In genomic region chr9:92405770-92406169, GRCh38 we compare ENCODE assay signal across 18 cellular contexts. TPM values are rescaled to one million over a fixed set of nuclear protein-coding genes. Genes with fewer than 3 reads are reported as not detected.
A peak's percentile ranks its signal among the peaks of the same experiment; 100 is the strongest.
DNase-seq lines count a peak whose midpoint lies in the region; ATAC-seq and TF ChIP-seq lines count a peak whose summit lies in the region.
"Had no signal": no experiment of that assay in that cellular context is flagged by ENCODE, and none has a peak within 500 bp of the region (broad histone marks: within the 10 kb centered on the region; RNA-seq: fewer than 3 reads in every experiment).

No MANE protein-coding gene starts in this region.

- no peak for ATAC-seq in activated naive CD8-positive, alpha-beta T cell treated with anti-CD3 and anti-CD28 coated beads, Interleukin-2, amount 10 ng/mL, durations not matched to agents 7 days and 5 days (ENCODE audit: low read depth)
- ATAC-seq in GM18909 (IDR thresholded peaks at IDR 0.05; ENCODE audit: poor library complexity, unreplicated experiment): no peak

- no peaks in the 10 kb centered on the region for H4K20me1 ChIP-seq in mammary epithelial cell (ENCODE audit: insufficient read depth, low read length)

- TF ChIP-seq CTCF in breast epithelium (IDR thresholded peaks at IDR 0.05): no peak
- no peak for TF ChIP-seq CTCF in mammary epithelial cell (conservative IDR thresholded peaks at IDR 0.05 in 1 of 2, IDR thresholded peaks at IDR 0.05 in 1 of 2; ENCODE audit: extremely low read depth in 1 of 2, insufficient read depth in 1 of 2, low read depth in 1 of 2, low read length in 2 of 2)
- TF ChIP-seq CTCF in mesothelial cell of epicardium (IDR thresholded peaks at IDR 0.05; ENCODE audit: unreplicated experiment): no peak
- no peak for TF ChIP-seq CTCF in vagina (IDR thresholded peaks at IDR 0.05)

- no TSS peak for BruUV-seq in mammary epithelial cell (replicated peaks; lab: Mats Ljungman, UMichigan)

- no peaks in the 10 kb centered on the region for H3K79me2 ChIP-seq in mammary epithelial cell (ENCODE audit: insufficient read depth, low read length)

- H3K9me3 ChIP-seq in breast epithelium (no peaks in the 10 kb centered on the region), mammary epithelial cell (replicated peaks; ENCODE audit: insufficient read depth, low read length) (no peaks in the 10 kb centered on the region), vagina (no peaks in the 10 kb centered on the region)
- H3K9me3 ChIP-seq: SJSA1 had no signal

- H3K27ac Mint-ChIP-seq in activated naive CD8-positive, alpha-beta T cell treated with anti-CD3 and anti-CD28 coated beads, Interleukin-2, amount 10 ng/mL, durations not matched to agents 7 days and 5 days: peak overlapping the region; percentile 65
- H3K27ac Mint-ChIP-seq in mesothelial cell of epicardium: peak overlapping the region; percentile 5
- H3K27ac Mint-ChIP-seq: HFFc6, neural progenitor cell had no signal

- peaks cover 2% of the 10 kb centered on the region for H3K9me3 Mint-ChIP-seq in activated naive CD8-positive, alpha-beta T cell treated with anti-CD3 and anti-CD28 coated beads, Interleukin-2, amount 10 ng/mL, durations not matched to agents 7 days and 5 days
- no peaks in the 10 kb centered on the region for H3K9me3 Mint-ChIP-seq in mesothelial cell of epicardium
- H3K9me3 Mint-ChIP-seq: activated naive CD4-positive, alpha-beta T cell treated with anti-CD3 and anti-CD28 coated beads, Interleukin-2, amount 50 U/mL, for 72 hours; HFFc6; neural progenitor cell had no signal

- H3K36me3 Mint-ChIP-seq in activated naive CD8-positive, alpha-beta T cell treated with anti-CD3 and anti-CD28 coated beads, Interleukin-2, amount 10 ng/mL, durations not matched to agents 7 days and 5 days: peaks cover 4% of the 10 kb centered on the region
- no peaks in the 10 kb centered on the region for H3K36me3 Mint-ChIP-seq in mesothelial cell of epicardium
- H3K36me3 Mint-ChIP-seq: activated naive CD4-positive, alpha-beta T cell treated with anti-CD3 and anti-CD28 coated beads, Interleukin-2, amount 50 U/mL, for 72 hours; neural progenitor cell had no signal

- TF ChIP-seq POLR2A in breast epithelium (IDR thresholded peaks at IDR 0.05): no peak
- TF ChIP-seq POLR2A in vagina (IDR thresholded peaks at IDR 0.05): no peak

- no peaks in the 10 kb centered on the region for H3K27me3 ChIP-seq in breast epithelium
- no peaks in the 10 kb centered on the region for H3K27me3 ChIP-seq in mammary epithelial cell (ENCODE audit: insufficient read depth, low read length)
- H3K27me3 ChIP-seq in vagina: no peaks in the 10 kb centered on the region
- H3K27me3 ChIP-seq: dorsolateral prefrontal cortex, neural progenitor cell, SJSA1 had no signal

- H3K4me1 ChIP-seq in breast epithelium: no peaks in the 10 kb centered on the region
- H3K4me1 ChIP-seq in mammary epithelial cell (ENCODE audit: insufficient read depth, low read length): no peaks in the 10 kb centered on the region
- H3K4me1 ChIP-seq in vagina: peaks cover 18% of the 10 kb centered on the region
- H3K4me1 ChIP-seq: neural progenitor cell, SJSA1 had no signal

- intact Hi-C loops in breast epithelium (cut with DNase I; ENCODE audit: low total_unique reads) (no loop called here), mammary epithelial cell (cut with micrococcal nuclease) (no loop called here), vagina (cut with DNase I) (no loop called here)

- no peak overlapping the region for H2AFZ ChIP-seq in mammary epithelial cell (ENCODE audit: low read depth, low read length)
- H2AFZ ChIP-seq: neural progenitor cell had no signal

- in situ Hi-C loops in mammary epithelial cell (cut with MboI; ENCODE audit: low sequenced_read_pairs in 2 of 2): no loop called here

- dilution Hi-C loops in mammary epithelial cell (cut with HindIII; ENCODE audit: low sequenced_read_pairs): no loop called here

- H3K27ac ChIP-seq in breast epithelium: peak overlapping the region; percentile 1 to 57
- H3K27ac ChIP-seq in mammary epithelial cell (ENCODE audit: insufficient read depth, low read depth, low read length): no peak overlapping the region
- H3K27ac ChIP-seq in vagina: peak overlapping the region; percentile 31
- H3K27ac ChIP-seq: neural progenitor cell, SJSA1 had no signal

- H3K4me1 Mint-ChIP-seq in activated naive CD8-positive, alpha-beta T cell treated with anti-CD3 and anti-CD28 coated beads, Interleukin-2, amount 10 ng/mL, durations not matched to agents 7 days and 5 days: peaks cover 27% of the 10 kb centered on the region
- H3K4me1 Mint-ChIP-seq in mesothelial cell of epicardium: peaks cover 34% of the 10 kb centered on the region

- no peak for DNase-seq in breast epithelium (ENCODE audit: low spot score in 2 of 2)
- DNase-seq in mammary epithelial cell: no peak
- DNase-seq in activated naive CD8-positive, alpha-beta T cell treated with anti-CD3 and anti-CD28 coated beads, Interleukin-2, amount 10 ng/mL, durations not matched to agents 7 days and 5 days: no peak
- DNase-seq in mesothelial cell of epicardium (ENCODE audit: low spot score in 2 of 2, unreplicated experiment in 2 of 2): no peak
- no peak for DNase-seq in vagina (ENCODE audit: extremely low spot score in 2 of 2)
- DNase-seq in DMS53 treated with DMSO at 0.1 percent for 48 hours (lab: John Stamatoyannopoulos, UW; ENCODE audit: unreplicated experiment): no peak
- no peak for DNase-seq in NCI-H1048 (lab: John Stamatoyannopoulos, UW)
- DNase-seq: activated CD4-positive, alpha-beta T cell treated with anti-CD3 and anti-CD28 coated beads for 4 hours; dorsolateral prefrontal cortex; foreskin fibroblast; HFFc6; IMR-90; islet precursor cell; NCI-H187 had no signal

- H3K4me3 Mint-ChIP-seq in activated naive CD8-positive, alpha-beta T cell treated with anti-CD3 and anti-CD28 coated beads, Interleukin-2, amount 10 ng/mL, durations not matched to agents 7 days and 5 days: peak overlapping the region; percentile 59
- no peak overlapping the region for H3K4me3 Mint-ChIP-seq in mesothelial cell of epicardium
- H3K4me3 Mint-ChIP-seq: HFFc6, neural progenitor cell had no signal

- H3K4me2 ChIP-seq in mammary epithelial cell (ENCODE audit: insufficient read depth, low read depth, low read length): no peak overlapping the region
- H3K4me2 ChIP-seq: neural progenitor cell had no signal

- CTCF ChIA-PET in mammary epithelial cell (lab: Charles Lee; ENCODE audit: low non-redundant PET): no interaction called here

- 88% methylated on average over 4 of the region's 4 CpGs for WGBS in mammary epithelial cell (ENCODE audit: low coverage, missing lambda C conversion rate)

- H3K4me3 ChIP-seq in breast epithelium (no peak overlapping the region), mammary epithelial cell (replicated peaks in 1 of 3; ENCODE audit: insufficient read depth in 1 of 3, low read depth in 2 of 3, low read length in 3 of 3) (no peak overlapping the region), vagina (no peak overlapping the region)
- H3K4me3 ChIP-seq: neural progenitor cell, SJSA1 had no signal

- H3K9ac ChIP-seq in mammary epithelial cell (ENCODE audit: insufficient read depth, low read length): no peak overlapping the region
- H3K9ac ChIP-seq: neural progenitor cell had no signal

- POLR2A ChIA-PET in activated naive CD8-positive, alpha-beta T cell treated with anti-CD3 and anti-CD28 coated beads, Interleukin-2, amount 10 ng/mL, durations not matched to agents 7 days and 5 days (lab: Charles Lee): interaction anchor here (0.6 kb wide), 1 partner anchor 246 kb away, joined by 5 read pairs; no protein-coding TSS in a partner anchor

- H3K36me3 ChIP-seq in breast epithelium: no peaks in the 10 kb centered on the region
- no peaks in the 10 kb centered on the region for H3K36me3 ChIP-seq in mammary epithelial cell (ENCODE audit: insufficient read depth, low read length)
- H3K36me3 ChIP-seq in vagina: no peaks in the 10 kb centered on the region
- H3K36me3 ChIP-seq: neural progenitor cell, SJSA1 had no signal

- H3K27me3 Mint-ChIP-seq in activated naive CD8-positive, alpha-beta T cell treated with anti-CD3 and anti-CD28 coated beads, Interleukin-2, amount 10 ng/mL, durations not matched to agents 7 days and 5 days: no peaks in the 10 kb centered on the region
- no peaks in the 10 kb centered on the region for H3K27me3 Mint-ChIP-seq in mesothelial cell of epicardium (ENCODE audit: low read depth)

RNA-seq across cellular contexts. Expression of gene OGN, which starts 1.4 kb away (rescaled TPM):
- 10 to 100 TPM; 14.1 to 92.5 (median 17.7) TPM for total RNA-seq in breast epithelium
- not detected for total RNA-seq in mammary epithelial cell
- not detected for polyA plus RNA-seq in mammary epithelial cell
- not detected for polyA minus RNA-seq in mammary epithelial cell
- total RNA-seq in activated naive CD8-positive, alpha-beta T cell treated with anti-CD3 and anti-CD28 coated beads, Interleukin-2, amount 10 ng/mL, durations not matched to agents 7 days and 5 days: not detected
- 2.2 to 3.1 TPM (median 2.6 TPM) in 3 replicates for total RNA-seq in mesothelial cell of epicardium
- total RNA-seq in vagina: 11.5 TPM
- total RNA-seq: activated naive CD4-positive, alpha-beta T cell treated with anti-CD3 and anti-CD28 coated beads, Interleukin-2, amount 50 U/mL, for 72 hours; SJSA1 had no signal

RNA-seq across cellular contexts. Expression of gene OMD, which starts 18.5 kb away (rescaled TPM):
- total RNA-seq in breast epithelium (10 to 100 TPM; 12.8 to 39.2 (median 30.0) TPM), mammary epithelial cell (not detected), mesothelial cell of epicardium (not detected in 3 replicates), vagina (10.3 TPM)
- not detected for polyA plus RNA-seq in mammary epithelial cell
- not detected for polyA minus RNA-seq in mammary epithelial cell
- not detected for total RNA-seq in activated naive CD8-positive, alpha-beta T cell treated with anti-CD3 and anti-CD28 coated beads, Interleukin-2, amount 10 ng/mL, durations not matched to agents 7 days and 5 days
- total RNA-seq: activated naive CD4-positive, alpha-beta T cell treated with anti-CD3 and anti-CD28 coated beads, Interleukin-2, amount 50 U/mL, for 72 hours; HFFc6; IMR-90 had no signal
- polyA plus RNA-seq: IMR-90 had no signal

Comparison
In these comparisons a context has a peak if more than half of its experiments do, and no peak if none do; other contexts are left out.
1. RNA of gene OMD, which starts 18.5 kb away (total RNA-seq): 12.8 to 39.2 TPM in breast epithelium and 10.3 TPM in vagina (single experiment); not detected in mammary epithelial cell, not detected in activated naive CD8-positive, alpha-beta T cell treated with anti-CD3 and anti-CD28 coated beads, Interleukin-2, amount 10 ng/mL, durations not matched to agents 7 days and 5 days and not detected in mesothelial cell of epicardium; every median in the first group is over 10 times any median in the second.